21 cellular contexts compared by ENCODE assay signal in the genomic region with DNA sequence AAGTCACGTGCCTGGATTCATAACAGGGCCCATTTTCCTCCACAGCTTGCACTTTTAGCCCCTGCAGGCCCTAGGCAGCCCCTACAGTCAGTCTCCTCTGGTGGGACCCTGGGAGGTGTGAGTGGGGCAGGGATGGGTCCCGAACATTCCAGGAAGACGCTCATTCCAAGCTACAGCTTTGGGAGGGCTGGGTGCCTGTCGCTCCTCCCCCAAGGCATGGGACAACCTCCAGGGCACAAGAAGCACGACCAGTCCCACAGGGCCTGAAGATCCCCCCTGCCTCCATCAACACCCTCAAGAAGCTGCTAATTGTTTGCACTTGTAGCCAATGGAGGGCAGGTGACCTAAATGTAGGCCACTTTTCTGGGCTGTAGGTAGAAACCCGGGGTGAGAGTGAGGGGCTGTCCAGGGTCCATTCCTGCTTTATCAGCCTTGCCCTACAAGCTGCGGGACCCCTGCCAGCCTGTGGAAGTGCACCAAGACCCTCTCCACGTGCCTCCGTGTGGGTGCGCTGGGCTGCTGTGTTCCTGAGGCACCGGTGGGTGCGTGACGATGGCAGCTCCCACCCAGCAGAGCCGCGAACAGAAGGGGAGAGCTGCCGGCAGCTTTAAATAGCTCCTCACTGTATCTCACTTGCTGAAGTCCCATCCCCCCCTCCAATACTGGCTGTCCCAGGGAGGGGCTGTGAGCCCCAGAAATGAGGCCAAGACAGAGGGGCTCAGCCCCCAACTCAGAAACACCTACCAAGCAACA.
"Had no signal": no experiment of that assay in that cellular context is flagged by ENCODE, and none has a peak within 500 bp of the region (broad histone marks: within the 10 kb centered on the region; RNA-seq: fewer than 3 reads in every experiment).

No MANE protein-coding gene starts in this region.

- FAIRE-seq: endothelial cell of umbilical vein had no signal

- H3K27me3 ChIP-seq: testis, tibial nerve, upper lobe of right lung, vagina had no signal

- H3K9me3 ChIP-seq: spleen, testis, tibial nerve, upper lobe of right lung, vagina had no signal

- H3K4me3 Mint-ChIP-seq: dendritic cell treated with granulocyte-macrophage colony-stimulating factor and Interleukin-4, amounts not matched to agents 40 ng/mL and 50 ng/mL, for 4 days; nephron; stimulated activated memory B cell treated with anti-CD40 and anti-IgM and Interleukin-4, amounts not matched to agents 10 μg/mL and 1 μg/mL and 100 μg/mL, for 72 hours; stimulated activated naive CD8-positive, alpha-beta T cell treated with anti-CD3 and anti-CD28 coated beads, Interleukin-15, Interleukin-2, amounts not matched to agents 100 ng/mL and 50 ng/mL, for 24 hours had no signal

- DNase-seq: erythroblast; foreskin keratinocyte; left colon; left ventricle myocardium superior; mesendoderm; naive B cell; spleen; stimulated activated CD4-positive, alpha-beta T cell treated with anti-CD3 and anti-CD28 coated beads, Interleukin-15, amount 100 ng/mL, for 24 hours; stimulated activated CD4-positive, alpha-beta T cell treated with anti-CD3 and anti-CD28 coated beads, Interleukin-1b, Interleukin-23, amount 100 ng/mL, for 48 hours; stimulated activated CD4-positive, alpha-beta T cell treated with anti-CD3 and anti-CD28 coated beads, Interleukin-4, amount 100 ng/mL, for 24 hours; testis; upper lobe of right lung had no signal

- H3K27ac ChIP-seq: foreskin keratinocyte, spleen, testis, tibial nerve, upper lobe of right lung, vagina had no signal

- ATAC-seq: foreskin keratinocyte; left colon; left ventricle myocardium superior; sciatic nerve; stimulated activated memory B cell treated with anti-CD40 and anti-IgM and Interleukin-4, amounts not matched to agents 10 μg/mL and 1 μg/mL and 100 μg/mL, for 72 hours; upper lobe of right lung had no signal

- H3K9me3 Mint-ChIP-seq: dendritic cell treated with granulocyte-macrophage colony-stimulating factor and Interleukin-4, amounts not matched to agents 40 ng/mL and 50 ng/mL, for 4 days; nephron; stimulated activated memory B cell treated with anti-CD40 and anti-IgM and Interleukin-4, amounts not matched to agents 10 μg/mL and 1 μg/mL and 100 μg/mL, for 72 hours; stimulated activated naive CD8-positive, alpha-beta T cell treated with anti-CD3 and anti-CD28 coated beads, Interleukin-15, Interleukin-2, amounts not matched to agents 100 ng/mL and 50 ng/mL, for 24 hours had no signal

- H3K4me3 ChIP-seq: lung, spleen, testis, tibial nerve, upper lobe of right lung, vagina had no signal

- H3K27ac Mint-ChIP-seq: dendritic cell treated with granulocyte-macrophage colony-stimulating factor and Interleukin-4, amounts not matched to agents 40 ng/mL and 50 ng/mL, for 4 days; nephron; stimulated activated memory B cell treated with anti-CD40 and anti-IgM and Interleukin-4, amounts not matched to agents 10 μg/mL and 1 μg/mL and 100 μg/mL, for 72 hours; stimulated activated naive CD8-positive, alpha-beta T cell treated with anti-CD3 and anti-CD28 coated beads, Interleukin-15, Interleukin-2, amounts not matched to agents 100 ng/mL and 50 ng/mL, for 24 hours had no signal

- H3K36me3 ChIP-seq: spleen, upper lobe of right lung, vagina had no signal

- H3K4me1 ChIP-seq: foreskin keratinocyte, spleen, testis, tibial nerve, upper lobe of right lung, vagina had no signal

- H3K4me1 Mint-ChIP-seq: naive B cell had no signal

- H3K36me3 Mint-ChIP-seq: naive B cell; stimulated activated memory B cell treated with anti-CD40 and anti-IgM and Interleukin-4, amounts not matched to agents 10 μg/mL and 1 μg/mL and 100 μg/mL, for 72 hours had no signal
